Comparison of ENCODE assay signal across 1 cellular context in the genomic region with DNA sequence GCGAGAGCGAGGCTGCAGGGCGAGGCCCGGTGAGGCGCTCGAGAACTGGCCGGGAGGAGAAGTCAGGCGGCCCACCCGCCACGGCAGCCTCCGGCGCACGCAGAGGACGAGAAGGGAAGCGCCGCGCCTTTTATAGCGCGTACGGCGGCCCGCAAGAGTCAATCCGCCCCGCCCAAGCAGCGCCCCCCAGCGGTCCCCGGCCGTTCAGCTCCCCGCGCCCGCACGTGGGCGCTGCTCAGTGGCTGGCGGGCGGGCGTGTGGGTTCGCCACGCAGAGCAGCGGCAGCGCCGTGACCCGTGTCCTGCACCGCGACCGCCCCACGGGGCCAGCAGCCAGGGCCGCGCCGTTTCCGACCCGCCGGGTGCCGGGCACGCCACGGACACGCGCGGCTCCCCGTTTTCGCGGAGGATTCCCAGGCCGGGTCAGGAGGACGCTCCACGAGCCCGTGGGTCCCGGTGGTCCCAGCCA.
TF ChIP-seq lines count a peak whose summit lies in the region.

No MANE protein-coding gene starts in this region.

TF ChIP-seq in K562, 482 proteins besides CTCF, POLR2A, EP300 and RAD21 (continued from another document and continues in another):
- TF ChIP-seq, protein P1, sequence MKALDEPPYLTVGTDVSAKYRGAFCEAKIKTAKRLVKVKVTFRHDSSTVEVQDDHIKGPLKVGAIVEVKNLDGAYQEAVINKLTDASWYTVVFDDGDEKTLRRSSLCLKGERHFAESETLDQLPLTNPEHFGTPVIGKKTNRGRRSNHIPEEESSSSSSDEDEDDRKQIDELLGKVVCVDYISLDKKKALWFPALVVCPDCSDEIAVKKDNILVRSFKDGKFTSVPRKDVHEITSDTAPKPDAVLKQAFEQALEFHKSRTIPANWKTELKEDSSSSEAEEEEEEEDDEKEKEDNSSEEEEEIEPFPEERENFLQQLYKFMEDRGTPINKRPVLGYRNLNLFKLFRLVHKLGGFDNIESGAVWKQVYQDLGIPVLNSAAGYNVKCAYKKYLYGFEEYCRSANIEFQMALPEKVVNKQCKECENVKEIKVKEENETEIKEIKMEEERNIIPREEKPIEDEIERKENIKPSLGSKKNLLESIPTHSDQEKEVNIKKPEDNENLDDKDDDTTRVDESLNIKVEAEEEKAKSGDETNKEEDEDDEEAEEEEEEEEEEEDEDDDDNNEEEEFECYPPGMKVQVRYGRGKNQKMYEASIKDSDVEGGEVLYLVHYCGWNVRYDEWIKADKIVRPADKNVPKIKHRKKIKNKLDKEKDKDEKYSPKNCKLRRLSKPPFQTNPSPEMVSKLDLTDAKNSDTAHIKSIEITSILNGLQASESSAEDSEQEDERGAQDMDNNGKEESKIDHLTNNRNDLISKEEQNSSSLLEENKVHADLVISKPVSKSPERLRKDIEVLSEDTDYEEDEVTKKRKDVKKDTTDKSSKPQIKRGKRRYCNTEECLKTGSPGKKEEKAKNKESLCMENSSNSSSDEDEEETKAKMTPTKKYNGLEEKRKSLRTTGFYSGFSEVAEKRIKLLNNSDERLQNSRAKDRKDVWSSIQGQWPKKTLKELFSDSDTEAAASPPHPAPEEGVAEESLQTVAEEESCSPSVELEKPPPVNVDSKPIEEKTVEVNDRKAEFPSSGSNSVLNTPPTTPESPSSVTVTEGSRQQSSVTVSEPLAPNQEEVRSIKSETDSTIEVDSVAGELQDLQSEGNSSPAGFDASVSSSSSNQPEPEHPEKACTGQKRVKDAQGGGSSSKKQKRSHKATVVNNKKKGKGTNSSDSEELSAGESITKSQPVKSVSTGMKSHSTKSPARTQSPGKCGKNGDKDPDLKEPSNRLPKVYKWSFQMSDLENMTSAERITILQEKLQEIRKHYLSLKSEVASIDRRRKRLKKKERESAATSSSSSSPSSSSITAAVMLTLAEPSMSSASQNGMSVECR (CRISPR knock-in tag; IDR thresholded peaks at IDR 0.05): peak; percentile 98
- TF ChIP-seq, protein P2, sequence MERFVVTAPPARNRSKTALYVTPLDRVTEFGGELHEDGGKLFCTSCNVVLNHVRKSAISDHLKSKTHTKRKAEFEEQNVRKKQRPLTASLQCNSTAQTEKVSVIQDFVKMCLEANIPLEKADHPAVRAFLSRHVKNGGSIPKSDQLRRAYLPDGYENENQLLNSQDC (CRISPR knock-in tag; IDR thresholded peaks at IDR 0.05): 0 out of 2 replicates have a peak, but pooled peaks have one; percentile 65
- TF ChIP-seq MYC (IDR thresholded peaks at IDR 0.05; ENCODE audit: low read depth, low read length) (peak; percentile 100), MYC (CRISPR knock-in tag; IDR thresholded peaks at IDR 0.05; ENCODE audit: borderline replicate concordance, low read depth) (no peak), HMG20A (CRISPR knock-in tag; conservative IDR thresholded peaks at IDR 0.05) (no peak), SMAD1 (IDR thresholded peaks at IDR 0.05; ENCODE audit: low read depth, low read length, partially characterized antibody) (peak; percentile 43), KLF13 (tag; IDR thresholded peaks at IDR 0.05; ENCODE audit: borderline replicate concordance, low read depth) (peak; percentile 95), NEUROD1 (IDR thresholded peaks at IDR 0.05; ENCODE audit: borderline replicate concordance, low read depth, low read length, partially characterized antibody) (peak; percentile 97), E2F3 (CRISPR knock-in tag; IDR thresholded peaks at IDR 0.05) (peak; percentile 87), SMAD2 (IDR thresholded peaks at IDR 0.05; ENCODE audit: low read depth, low read length) (no peak), KLF1 (tag; IDR thresholded peaks at IDR 0.05) (peak; percentile 99), ZEB2 (IDR thresholded peaks at IDR 0.05) (no peak), FOXJ2 (tag; IDR thresholded peaks at IDR 0.05) (no peak), KDM5B (IDR thresholded peaks at IDR 0.05; ENCODE audit: insufficient replicate concordance, low read depth, low read length) (peak; percentile 99), EWSR1 (IDR thresholded peaks at IDR 0.05; ENCODE audit: borderline replicate concordance, low read depth, partially characterized antibody) (no peak), MXI1 (IDR thresholded peaks at IDR 0.05; ENCODE audit: low read depth, low read length) (peak; percentile 96), ZNF586 (CRISPR knock-in tag; conservative IDR thresholded peaks at IDR 0.05) (no peak), MIER1 (IDR thresholded peaks at IDR 0.05; ENCODE audit: low read depth) (no peak), L3MBTL2 (IDR thresholded peaks at IDR 0.05) (peak; percentile 95), ETV5 (CRISPR knock-in tag; IDR thresholded peaks at IDR 0.05; ENCODE audit: low read depth) (peak; percentile 51; the same call in 1 of the 2 replicates), GATAD2A (IDR thresholded peaks at IDR 0.05) (peak; percentile 77), CXXC5 (CRISPR knock-in tag; IDR thresholded peaks at IDR 0.05) (peak; percentile 98), HIVEP1 (CRISPR knock-in tag; IDR thresholded peaks at IDR 0.05) (no peak), ZNF561 (CRISPR knock-in tag; conservative IDR thresholded peaks at IDR 0.05) (no peak), ATF1 (CRISPR knock-in tag; IDR thresholded peaks at IDR 0.05) (peak; percentile 88), ATF1 (tag; IDR thresholded peaks at IDR 0.05) (peak; percentile 91), TAF1 (IDR thresholded peaks at IDR 0.05; ENCODE audit: control insufficient read depth, extremely low read depth, insufficient read depth, low read length, severe bottlenecking) (peak; percentile 98), SMC3 (conservative IDR thresholded peaks at IDR 0.05; ENCODE audit: insufficient read depth, low read depth, low read length) (no peak), RBFOX2 (IDR thresholded peaks at IDR 0.05; ENCODE audit: low read depth, low read length) (peak; percentile 99)
- TF ChIP-seq, protein P3, sequence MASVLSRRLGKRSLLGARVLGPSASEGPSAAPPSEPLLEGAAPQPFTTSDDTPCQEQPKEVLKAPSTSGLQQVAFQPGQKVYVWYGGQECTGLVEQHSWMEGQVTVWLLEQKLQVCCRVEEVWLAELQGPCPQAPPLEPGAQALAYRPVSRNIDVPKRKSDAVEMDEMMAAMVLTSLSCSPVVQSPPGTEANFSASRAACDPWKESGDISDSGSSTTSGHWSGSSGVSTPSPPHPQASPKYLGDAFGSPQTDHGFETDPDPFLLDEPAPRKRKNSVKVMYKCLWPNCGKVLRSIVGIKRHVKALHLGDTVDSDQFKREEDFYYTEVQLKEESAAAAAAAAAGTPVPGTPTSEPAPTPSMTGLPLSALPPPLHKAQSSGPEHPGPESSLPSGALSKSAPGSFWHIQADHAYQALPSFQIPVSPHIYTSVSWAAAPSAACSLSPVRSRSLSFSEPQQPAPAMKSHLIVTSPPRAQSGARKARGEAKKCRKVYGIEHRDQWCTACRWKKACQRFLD (CRISPR knock-in tag; IDR thresholded peaks at IDR 0.05): peak; percentile 78; the same call in 1 of the 2 replicates
- TF ChIP-seq, protein P4, sequence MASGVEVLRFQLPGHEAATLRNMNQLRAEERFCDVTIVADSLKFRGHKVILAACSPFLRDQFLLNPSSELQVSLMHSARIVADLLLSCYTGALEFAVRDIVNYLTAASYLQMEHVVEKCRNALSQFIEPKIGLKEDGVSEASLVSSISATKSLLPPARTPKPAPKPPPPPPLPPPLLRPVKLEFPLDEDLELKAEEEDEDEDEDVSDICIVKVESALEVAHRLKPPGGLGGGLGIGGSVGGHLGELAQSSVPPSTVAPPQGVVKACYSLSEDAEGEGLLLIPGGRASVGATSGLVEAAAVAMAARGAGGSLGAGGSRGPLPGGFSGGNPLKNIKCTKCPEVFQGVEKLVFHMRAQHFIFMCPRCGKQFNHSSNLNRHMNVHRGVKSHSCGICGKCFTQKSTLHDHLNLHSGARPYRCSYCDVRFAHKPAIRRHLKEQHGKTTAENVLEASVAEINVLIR (CRISPR knock-in tag; IDR thresholded peaks at IDR 0.05): peak; percentile 88
- TF ChIP-seq, protein P5, sequence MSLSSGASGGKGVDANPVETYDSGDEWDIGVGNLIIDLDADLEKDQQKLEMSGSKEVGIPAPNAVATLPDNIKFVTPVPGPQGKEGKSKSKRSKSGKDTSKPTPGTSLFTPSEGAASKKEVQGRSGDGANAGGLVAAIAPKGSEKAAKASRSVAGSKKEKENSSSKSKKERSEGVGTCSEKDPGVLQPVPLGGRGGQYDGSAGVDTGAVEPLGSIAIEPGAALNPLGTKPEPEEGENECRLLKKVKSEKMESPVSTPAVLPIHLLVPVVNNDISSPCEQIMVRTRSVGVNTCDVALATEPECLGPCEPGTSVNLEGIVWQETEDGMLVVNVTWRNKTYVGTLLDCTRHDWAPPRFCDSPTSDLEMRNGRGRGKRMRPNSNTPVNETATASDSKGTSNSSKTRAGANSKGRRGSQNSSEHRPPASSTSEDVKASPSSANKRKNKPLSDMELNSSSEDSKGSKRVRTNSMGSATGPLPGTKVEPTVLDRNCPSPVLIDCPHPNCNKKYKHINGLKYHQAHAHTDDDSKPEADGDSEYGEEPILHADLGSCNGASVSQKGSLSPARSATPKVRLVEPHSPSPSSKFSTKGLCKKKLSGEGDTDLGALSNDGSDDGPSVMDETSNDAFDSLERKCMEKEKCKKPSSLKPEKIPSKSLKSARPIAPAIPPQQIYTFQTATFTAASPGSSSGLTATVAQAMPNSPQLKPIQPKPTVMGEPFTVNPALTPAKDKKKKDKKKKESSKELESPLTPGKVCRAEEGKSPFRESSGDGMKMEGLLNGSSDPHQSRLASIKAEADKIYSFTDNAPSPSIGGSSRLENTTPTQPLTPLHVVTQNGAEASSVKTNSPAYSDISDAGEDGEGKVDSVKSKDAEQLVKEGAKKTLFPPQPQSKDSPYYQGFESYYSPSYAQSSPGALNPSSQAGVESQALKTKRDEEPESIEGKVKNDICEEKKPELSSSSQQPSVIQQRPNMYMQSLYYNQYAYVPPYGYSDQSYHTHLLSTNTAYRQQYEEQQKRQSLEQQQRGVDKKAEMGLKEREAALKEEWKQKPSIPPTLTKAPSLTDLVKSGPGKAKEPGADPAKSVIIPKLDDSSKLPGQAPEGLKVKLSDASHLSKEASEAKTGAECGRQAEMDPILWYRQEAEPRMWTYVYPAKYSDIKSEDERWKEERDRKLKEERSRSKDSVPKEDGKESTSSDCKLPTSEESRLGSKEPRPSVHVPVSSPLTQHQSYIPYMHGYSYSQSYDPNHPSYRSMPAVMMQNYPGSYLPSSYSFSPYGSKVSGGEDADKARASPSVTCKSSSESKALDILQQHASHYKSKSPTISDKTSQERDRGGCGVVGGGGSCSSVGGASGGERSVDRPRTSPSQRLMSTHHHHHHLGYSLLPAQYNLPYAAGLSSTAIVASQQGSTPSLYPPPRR (CRISPR knock-in tag; IDR thresholded peaks at IDR 0.05; ENCODE audit: borderline replicate concordance): peak; percentile 97
- TF ChIP-seq, protein P6, sequence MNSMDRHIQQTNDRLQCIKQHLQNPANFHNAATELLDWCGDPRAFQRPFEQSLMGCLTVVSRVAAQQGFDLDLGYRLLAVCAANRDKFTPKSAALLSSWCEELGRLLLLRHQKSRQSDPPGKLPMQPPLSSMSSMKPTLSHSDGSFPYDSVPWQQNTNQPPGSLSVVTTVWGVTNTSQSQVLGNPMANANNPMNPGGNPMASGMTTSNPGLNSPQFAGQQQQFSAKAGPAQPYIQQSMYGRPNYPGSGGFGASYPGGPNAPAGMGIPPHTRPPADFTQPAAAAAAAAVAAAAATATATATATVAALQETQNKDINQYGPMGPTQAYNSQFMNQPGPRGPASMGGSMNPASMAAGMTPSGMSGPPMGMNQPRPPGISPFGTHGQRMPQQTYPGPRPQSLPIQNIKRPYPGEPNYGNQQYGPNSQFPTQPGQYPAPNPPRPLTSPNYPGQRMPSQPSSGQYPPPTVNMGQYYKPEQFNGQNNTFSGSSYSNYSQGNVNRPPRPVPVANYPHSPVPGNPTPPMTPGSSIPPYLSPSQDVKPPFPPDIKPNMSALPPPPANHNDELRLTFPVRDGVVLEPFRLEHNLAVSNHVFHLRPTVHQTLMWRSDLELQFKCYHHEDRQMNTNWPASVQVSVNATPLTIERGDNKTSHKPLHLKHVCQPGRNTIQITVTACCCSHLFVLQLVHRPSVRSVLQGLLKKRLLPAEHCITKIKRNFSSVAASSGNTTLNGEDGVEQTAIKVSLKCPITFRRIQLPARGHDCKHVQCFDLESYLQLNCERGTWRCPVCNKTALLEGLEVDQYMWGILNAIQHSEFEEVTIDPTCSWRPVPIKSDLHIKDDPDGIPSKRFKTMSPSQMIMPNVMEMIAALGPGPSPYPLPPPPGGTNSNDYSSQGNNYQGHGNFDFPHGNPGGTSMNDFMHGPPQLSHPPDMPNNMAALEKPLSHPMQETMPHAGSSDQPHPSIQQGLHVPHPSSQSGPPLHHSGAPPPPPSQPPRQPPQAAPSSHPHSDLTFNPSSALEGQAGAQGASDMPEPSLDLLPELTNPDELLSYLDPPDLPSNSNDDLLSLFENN (IDR thresholded peaks at IDR 0.05; ENCODE audit: low read depth in 2 of 2, low read length in 2 of 2): peak in 1 of 2 experiments; percentile 94; a peak in 2 of 4 replicates
- TF ChIP-seq, protein P7, sequence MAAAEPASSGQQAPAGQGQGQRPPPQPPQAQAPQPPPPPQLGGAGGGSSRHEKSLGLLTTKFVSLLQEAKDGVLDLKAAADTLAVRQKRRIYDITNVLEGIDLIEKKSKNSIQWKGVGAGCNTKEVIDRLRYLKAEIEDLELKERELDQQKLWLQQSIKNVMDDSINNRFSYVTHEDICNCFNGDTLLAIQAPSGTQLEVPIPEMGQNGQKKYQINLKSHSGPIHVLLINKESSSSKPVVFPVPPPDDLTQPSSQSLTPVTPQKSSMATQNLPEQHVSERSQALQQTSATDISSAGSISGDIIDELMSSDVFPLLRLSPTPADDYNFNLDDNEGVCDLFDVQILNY (CRISPR knock-in tag; IDR thresholded peaks at IDR 0.05): peak; percentile 48; the same call in 1 of the 2 replicates
- TF ChIP-seq, protein P8, sequence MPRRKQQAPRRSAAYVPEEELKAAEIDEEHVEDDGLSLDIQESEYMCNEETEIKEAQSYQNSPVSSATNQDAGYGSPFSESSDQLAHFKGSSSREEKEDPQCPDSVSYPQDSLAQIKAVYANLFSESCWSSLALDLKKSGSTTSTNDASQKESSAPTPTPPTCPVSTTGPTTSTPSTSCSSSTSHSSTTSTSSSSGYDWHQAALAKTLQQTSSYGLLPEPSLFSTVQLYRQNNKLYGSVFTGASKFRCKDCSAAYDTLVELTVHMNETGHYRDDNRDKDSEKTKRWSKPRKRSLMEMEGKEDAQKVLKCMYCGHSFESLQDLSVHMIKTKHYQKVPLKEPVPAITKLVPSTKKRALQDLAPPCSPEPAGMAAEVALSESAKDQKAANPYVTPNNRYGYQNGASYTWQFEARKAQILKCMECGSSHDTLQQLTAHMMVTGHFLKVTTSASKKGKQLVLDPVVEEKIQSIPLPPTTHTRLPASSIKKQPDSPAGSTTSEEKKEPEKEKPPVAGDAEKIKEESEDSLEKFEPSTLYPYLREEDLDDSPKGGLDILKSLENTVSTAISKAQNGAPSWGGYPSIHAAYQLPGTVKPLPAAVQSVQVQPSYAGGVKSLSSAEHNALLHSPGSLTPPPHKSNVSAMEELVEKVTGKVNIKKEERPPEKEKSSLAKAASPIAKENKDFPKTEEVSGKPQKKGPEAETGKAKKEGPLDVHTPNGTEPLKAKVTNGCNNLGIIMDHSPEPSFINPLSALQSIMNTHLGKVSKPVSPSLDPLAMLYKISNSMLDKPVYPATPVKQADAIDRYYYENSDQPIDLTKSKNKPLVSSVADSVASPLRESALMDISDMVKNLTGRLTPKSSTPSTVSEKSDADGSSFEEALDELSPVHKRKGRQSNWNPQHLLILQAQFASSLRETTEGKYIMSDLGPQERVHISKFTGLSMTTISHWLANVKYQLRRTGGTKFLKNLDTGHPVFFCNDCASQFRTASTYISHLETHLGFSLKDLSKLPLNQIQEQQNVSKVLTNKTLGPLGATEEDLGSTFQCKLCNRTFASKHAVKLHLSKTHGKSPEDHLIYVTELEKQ (CRISPR knock-in tag; IDR thresholded peaks at IDR 0.05): no peak
